In the genomic region with DNA sequence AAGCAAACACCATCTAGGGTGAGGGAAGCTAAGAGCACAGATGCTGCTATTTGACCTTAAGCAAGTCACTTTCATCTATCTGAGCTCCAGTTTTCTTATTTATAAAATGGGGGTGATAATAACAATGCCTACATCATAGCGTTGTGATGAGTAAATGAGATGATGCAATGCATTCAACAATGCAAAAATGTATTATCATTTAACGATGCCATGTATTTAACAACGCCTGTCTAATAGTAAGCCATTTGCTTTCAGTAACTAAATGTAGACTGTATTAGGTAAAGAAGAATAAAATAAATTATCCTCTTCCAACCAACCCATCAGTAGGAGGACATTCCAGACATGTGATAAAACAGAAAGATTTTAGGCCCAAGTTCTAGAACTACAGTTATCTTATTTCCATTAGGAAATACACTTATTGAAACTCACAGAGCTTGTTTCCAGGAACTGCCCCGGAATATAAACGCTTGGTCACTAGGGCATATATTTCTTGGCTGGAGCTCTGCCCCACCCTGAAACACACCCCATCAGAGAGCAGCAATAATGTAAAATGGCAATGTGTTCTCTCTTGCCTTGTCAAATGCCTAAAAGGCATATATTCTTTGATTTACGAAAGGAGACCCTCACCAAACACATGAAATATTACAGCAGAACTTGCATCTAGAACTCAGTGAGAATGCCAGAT, we compare ENCODE assay signal across 23 cellular contexts.
"Had no signal": no experiment of that assay in that cellular context is flagged by ENCODE, and none has a peak within 500 bp of the region (broad histone marks: within the 10 kb centered on the region; RNA-seq: fewer than 3 reads in every experiment).

No MANE protein-coding gene starts in this region.

- H3K27me3 ChIP-seq: adrenal gland, foreskin keratinocyte, suprapubic skin had no signal

- H3K27ac ChIP-seq: adrenal gland, foreskin keratinocyte, lower lobe of right lung, SK-N-MC, suprapubic skin, VCaP had no signal

- H3K9me3 Mint-ChIP-seq: stimulated activated naive CD8-positive, alpha-beta T cell treated with anti-CD3 and anti-CD28 coated beads, Interleukin-15, amount 100 ng/mL, for 72 hours had no signal

- H3K4me1 ChIP-seq: adrenal gland, foreskin keratinocyte, lower lobe of right lung had no signal

- H3K27ac Mint-ChIP-seq: activated naive CD4-positive, alpha-beta T cell treated with anti-CD3 and anti-CD28 coated beads, Interleukin-2, amount 50 U/mL, for 72 hours; activated T-cell treated with anti-CD3 and anti-CD28 coated beads, Interleukin-2, amount 50 U/mL, for 72 hours; mesothelial cell of epicardium; nephron progenitor cell; stimulated activated naive CD8-positive, alpha-beta T cell treated with anti-CD3 and anti-CD28 coated beads, Interleukin-15, amount 100 ng/mL, for 72 hours had no signal

- DNase-seq: activated CD4-positive, alpha-beta T cell treated with anti-CD3 and anti-CD28 coated beads, Interleukin-2, amount 50 U/mL, for 1 hour; activated CD4-positive, CD25-positive, alpha-beta regulatory T cell treated with anti-CD3 and anti-CD28 coated beads, Interleukin-2, amount 50 U/mL, for 72 hours; activated CD8-positive, alpha-beta memory T cell treated with anti-CD3 and anti-CD28 coated beads for 24 hours; activated gamma-delta T cell; activated T-cell treated with anti-CD3 and anti-CD28 coated beads, Interleukin-2, amount 50 U/mL, for 72 hours; dermis blood vessel endothelial cell; effector memory CD4-positive, alpha-beta T cell; foreskin keratinocyte; hypothalamus; lower lobe of right lung; nephron progenitor cell; occipital lobe; stimulated activated CD4-positive, alpha-beta T cell treated with anti-CD3 and anti-CD28 coated beads, Interleukin-15, amount 100 ng/mL, for 24 hours; stimulated activated CD4-positive, alpha-beta T cell treated with anti-CD3 and anti-CD28 coated beads, Interleukin-4, amount 100 ng/mL, for 1 hour; stimulated activated naive CD8-positive, alpha-beta T cell treated with anti-CD3 and anti-CD28 coated beads, Interleukin-15, amount 100 ng/mL, for 72 hours; trophoblast cell had no signal

- H3K9me3 ChIP-seq: adrenal gland, lower lobe of right lung, suprapubic skin had no signal

- ATAC-seq: activated naive CD4-positive, alpha-beta T cell treated with anti-CD3 and anti-CD28 coated beads, Interleukin-2, amount 50 U/mL, for 72 hours; activated T-cell treated with anti-CD3 and anti-CD28 coated beads, Interleukin-2, amount 50 U/mL, for 72 hours; foreskin keratinocyte; lower lobe of right lung; stimulated activated naive CD8-positive, alpha-beta T cell treated with anti-CD3 and anti-CD28 coated beads, Interleukin-15, amount 100 ng/mL, for 72 hours had no signal

- FAIRE-seq: bronchial epithelial cell had no signal

- H3K4me3 Mint-ChIP-seq: activated T-cell treated with anti-CD3 and anti-CD28 coated beads, Interleukin-2, amount 50 U/mL, for 72 hours; mesothelial cell of epicardium; nephron progenitor cell; stimulated activated naive CD8-positive, alpha-beta T cell treated with anti-CD3 and anti-CD28 coated beads, Interleukin-15, amount 100 ng/mL, for 72 hours had no signal

- H3K4me3 ChIP-seq: adrenal gland, lower lobe of right lung, SK-N-MC, suprapubic skin had no signal

- H3K36me3 Mint-ChIP-seq: activated naive CD4-positive, alpha-beta T cell treated with anti-CD3 and anti-CD28 coated beads, Interleukin-2, amount 50 U/mL, for 72 hours; mesothelial cell of epicardium had no signal

- H3K36me3 ChIP-seq: adrenal gland, lower lobe of right lung, suprapubic skin had no signal

- H3K4me1 Mint-ChIP-seq: stimulated activated naive CD8-positive, alpha-beta T cell treated with anti-CD3 and anti-CD28 coated beads, Interleukin-15, amount 100 ng/mL, for 72 hours had no signal
